ENCODE assay signal across 16 cellular contexts in genomic region chr15:40080104-40080503, GRCh38.
"Had no signal": no experiment of that assay in that cellular context is flagged by ENCODE, and none has a peak within 500 bp of the region (broad histone marks: within the 10 kb centered on the region; RNA-seq: fewer than 3 reads in every experiment).

No MANE protein-coding gene starts in this region.

- H3K4me3 ChIP-seq: esophagus squamous epithelium, suprapubic skin had no signal

- H3K4me3 Mint-ChIP-seq: activated T-cell treated with anti-CD3 and anti-CD28 coated beads, Interleukin-2, amount 50 U/mL, for 72 hours; stimulated activated naive CD8-positive, alpha-beta T cell treated with anti-CD3 and anti-CD28 coated beads, Interleukin-15, amount 100 ng/mL, for 72 hours had no signal

- H3K9me3 Mint-ChIP-seq: activated T-cell treated with anti-CD3 and anti-CD28 coated beads, Interleukin-2, amount 50 U/mL, for 72 hours; stimulated activated naive CD8-positive, alpha-beta T cell treated with anti-CD3 and anti-CD28 coated beads, Interleukin-15, amount 100 ng/mL, for 72 hours had no signal

- H3K27me3 ChIP-seq: brain microvascular endothelial cell, suprapubic skin, upper lobe of right lung had no signal

- H3K27ac Mint-ChIP-seq: activated T-cell treated with anti-CD3 and anti-CD28 coated beads, Interleukin-2, amount 50 U/mL, for 72 hours; stimulated activated naive CD8-positive, alpha-beta T cell treated with anti-CD3 and anti-CD28 coated beads, Interleukin-15, amount 100 ng/mL, for 72 hours had no signal

- H3K36me3 ChIP-seq: brain microvascular endothelial cell, esophagus squamous epithelium, suprapubic skin, upper lobe of right lung, WERI-Rb-1 had no signal

- DNase-seq: activated CD4-positive, alpha-beta T cell treated with anti-CD3 and anti-CD28 coated beads for 1 hour; activated CD4-positive, alpha-beta T cell treated with anti-CD3 and anti-CD28 coated beads, Interleukin-2, amount 50 U/mL, for 4 hours; activated effector memory CD4-positive, alpha-beta T cell treated with anti-CD3 and anti-CD28 coated beads, Interleukin-2, amount 50 U/mL, for 16 hours; activated naive CD4-positive, alpha-beta T cell treated with anti-CD3 and anti-CD28 coated beads, Interleukin-2, amount 50 U/mL, for 16 hours; activated T-cell treated with anti-CD3 and anti-CD28 coated beads, Interleukin-2, amount 50 U/mL, for 72 hours; aorta; brain microvascular endothelial cell; cortex of kidney; effector CD4-positive, alpha-beta T cell; esophagus squamous epithelium; midbrain; occipital lobe; stimulated activated naive CD8-positive, alpha-beta T cell treated with anti-CD3 and anti-CD28 coated beads, Interleukin-15, amount 100 ng/mL, for 72 hours; upper lobe of right lung; WERI-Rb-1 had no signal

- H3K9me3 ChIP-seq: esophagus squamous epithelium, suprapubic skin, upper lobe of right lung had no signal

- H3K27ac ChIP-seq: brain microvascular endothelial cell, WERI-Rb-1 had no signal

- ATAC-seq: activated T-cell treated with anti-CD3 and anti-CD28 coated beads, Interleukin-2, amount 50 U/mL, for 72 hours; stimulated activated naive CD8-positive, alpha-beta T cell treated with anti-CD3 and anti-CD28 coated beads, Interleukin-15, amount 100 ng/mL, for 72 hours; upper lobe of right lung had no signal
